8 cellular contexts compared by ENCODE assay signal in the genomic region with DNA sequence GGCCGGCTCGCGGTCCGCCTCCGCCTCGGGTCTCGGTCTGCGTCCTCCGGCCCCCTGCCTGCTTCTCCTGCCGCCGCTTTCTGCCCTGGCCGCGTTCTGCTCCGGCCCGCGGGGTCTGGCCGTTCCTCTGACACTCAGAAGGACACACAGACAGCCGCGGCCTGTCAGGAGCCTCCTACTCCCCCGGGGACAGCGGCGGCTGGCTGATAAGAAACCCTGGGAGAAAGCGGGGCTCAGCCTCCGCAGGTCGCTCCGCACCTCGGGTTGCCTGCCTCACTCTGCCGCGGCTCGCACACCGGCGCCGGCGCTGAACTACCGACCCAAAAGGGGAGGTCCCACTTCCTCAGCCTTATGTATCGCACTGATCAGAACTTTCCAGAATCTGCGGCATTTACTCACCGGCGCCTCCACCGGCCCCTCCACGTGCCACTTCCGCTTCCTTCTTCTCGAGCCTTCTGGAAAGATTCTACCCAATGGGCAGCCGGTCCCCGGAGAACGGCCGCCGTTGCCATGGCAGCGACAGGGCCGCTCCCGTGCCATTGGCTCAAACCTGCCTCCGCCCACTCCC. TPM values are rescaled to one million over a fixed set of nuclear protein-coding genes. Genes with fewer than 3 reads are reported as not detected.
DNase-seq lines count a peak whose midpoint lies in the region; ATAC-seq and TF ChIP-seq lines count a peak whose summit lies in the region.

Gene HSPH1 (minus strand): TSS at position 322 of the 568 bp plus-strand sequence. CDS start 322 bp downstream, outside the sequence.

- no peaks in the 10 kb centered on the region for H3K9me2 ChIP-seq in DOHH2 (replicated peaks; ENCODE audit: control insufficient read depth, low read length)

- H3K4me3 ChIP-seq in DOHH2 (ENCODE audit: low read length) (peak within 1 kb of the TSS; percentile 78), Panc1 (ENCODE audit: low read depth in 2 of 2, low read length in 2 of 2) (peak within 1 kb of the TSS; percentile 85), fibroblast of mammary gland (ENCODE audit: control insufficient read depth, low read depth, low read length) (peak within 1 kb of the TSS; percentile 94)

- peak; percentile 83 for ATAC-seq in GM21723 (IDR thresholded peaks at IDR 0.05; ENCODE audit: unreplicated experiment)
- peak; percentile 95 for ATAC-seq in Panc1
- peak; percentile 84 for ATAC-seq in activated T-helper 17 cell treated with anti-CD3 and anti-CD28 coated beads, Interleukin-2, amount 50 U/mL, for 72 hours (replicated peaks)
- peak; percentile 70 to 71 for ATAC-seq in naive thymus-derived CD8-positive, alpha-beta T cell

- H3K27me3 ChIP-seq in DOHH2 (ENCODE audit: control insufficient read depth, low read length), result no peaks in the 10 kb centered on the region
- no peaks in the 10 kb centered on the region for H3K27me3 ChIP-seq in Panc1 (ENCODE audit: control insufficient read depth, insufficient read depth, low read length)

- H4K20me1 ChIP-seq in DOHH2 (ENCODE audit: control insufficient read depth, insufficient read depth, low read depth, low read length), result peaks cover 15% of the 10 kb centered on the region; the same call in 1 of the 2 replicates

- intact Hi-C loops in Panc1 (cut with micrococcal nuclease; ENCODE audit: unreplicated experiment), result no loop called here

- POLR2A ChIA-PET in Panc1 (lab: Charles Lee), result no interaction called here
- POLR2A ChIA-PET in naive thymus-derived CD8-positive, alpha-beta T cell (lab: Charles Lee), result interaction anchor here (1.4 to 2.7 kb wide), 2 partner anchors 39 to 696 kb away, joined by 4 to 13 read pairs; partner anchors contain the start of genes B3GLCT and HMGB1

- peak within 1 kb of the TSS; percentile 95 for H3K4me2 ChIP-seq in DOHH2 (ENCODE audit: low read length)

- CTCF ChIA-PET in Panc1 (lab: Charles Lee), result no interaction called here

- H3K4me1 ChIP-seq in DOHH2 (ENCODE audit: control insufficient read depth, low read length), result peaks cover 25% of the 10 kb centered on the region
- H3K4me1 ChIP-seq in Panc1 (ENCODE audit: control insufficient read depth, insufficient read depth, low read length), result peaks cover 6% of the 10 kb centered on the region; the same call in 1 of the 2 replicates

- peak within 1 kb of the TSS; percentile 97 for H3K27ac Mint-ChIP-seq in activated T-helper 17 cell treated with anti-CD3 and anti-CD28 coated beads, Interleukin-2, amount 50 U/mL, for 72 hours
- peak within 1 kb of the TSS; percentile 96 to 100 (median 99) for H3K27ac Mint-ChIP-seq in naive thymus-derived CD8-positive, alpha-beta T cell

- H3K4me1 Mint-ChIP-seq in activated T-helper 17 cell treated with anti-CD3 and anti-CD28 coated beads, Interleukin-2, amount 50 U/mL, for 72 hours, result peaks cover 21% of the 10 kb centered on the region
- peaks cover 20 to 55% (median 45%) of the 10 kb centered on the region in 4 donors for H3K4me1 Mint-ChIP-seq in naive thymus-derived CD8-positive, alpha-beta T cell

- H3K9me3 Mint-ChIP-seq in activated T-helper 17 cell treated with anti-CD3 and anti-CD28 coated beads, Interleukin-2, amount 50 U/mL, for 72 hours, result no peaks in the 10 kb centered on the region
- no peaks in the 10 kb centered on the region for H3K9me3 Mint-ChIP-seq in naive thymus-derived CD8-positive, alpha-beta T cell

- peaks cover 56% of the 10 kb centered on the region for H3K36me3 Mint-ChIP-seq in activated T-helper 17 cell treated with anti-CD3 and anti-CD28 coated beads, Interleukin-2, amount 50 U/mL, for 72 hours (ENCODE audit: low read depth)
- H3K36me3 Mint-ChIP-seq in naive thymus-derived CD8-positive, alpha-beta T cell, result peaks cover 0 to 22% (median 8%) of the 10 kb centered on the region in 3 donors

- DNase-seq in KG1 (lab: John Stamatoyannopoulos, UW), result peak; percentile 98
- peak; percentile 75 for DNase-seq in Panc1 (ENCODE audit: low read depth, low spot score)
- DNase-seq in fibroblast of mammary gland (ENCODE audit: low read depth), result peak; percentile 95
- peak in 9 of 10 donors; percentile 95 to 99 (median 99) for DNase-seq in naive thymus-derived CD8-positive, alpha-beta T cell
- peak; percentile 99 to 100 (median 100) for DNase-seq in stimulated activated naive CD4-positive, alpha-beta T cell (lab: John Stamatoyannopoulos, UW)

- H3K27ac ChIP-seq in DOHH2 (ENCODE audit: low read depth, low read length), result peak within 1 kb of the TSS; percentile 62
- H3K27ac ChIP-seq in Panc1 (ENCODE audit: low read length), result peak within 1 kb of the TSS; percentile 88

- TF ChIP-seq CTCF in DOHH2 (IDR thresholded peaks at IDR 0.05; ENCODE audit: low read depth, low read length, poor library complexity, severe bottlenecking) (peak; percentile 30), Panc1 (IDR thresholded peaks at IDR 0.05) (no peak), fibroblast of mammary gland (conservative IDR thresholded peaks at IDR 0.05; ENCODE audit: control insufficient read depth, insufficient read depth, low read depth, low read length) (no peak)

- H3K27me3 Mint-ChIP-seq in activated T-helper 17 cell treated with anti-CD3 and anti-CD28 coated beads, Interleukin-2, amount 50 U/mL, for 72 hours, result no peaks in the 10 kb centered on the region
- no peaks in the 10 kb centered on the region for H3K27me3 Mint-ChIP-seq in naive thymus-derived CD8-positive, alpha-beta T cell

- H3K79me2 ChIP-seq in DOHH2 (ENCODE audit: control insufficient read depth, low read length), result peaks cover 60% of the 10 kb centered on the region

- H3K4me3 Mint-ChIP-seq in activated T-helper 17 cell treated with anti-CD3 and anti-CD28 coated beads, Interleukin-2, amount 50 U/mL, for 72 hours, result peak within 1 kb of the TSS; percentile 99
- H3K4me3 Mint-ChIP-seq in naive thymus-derived CD8-positive, alpha-beta T cell, result peak within 1 kb of the TSS; percentile 94 to 100 (median 97)

- no peaks in the 10 kb centered on the region for H3K9me3 ChIP-seq in DOHH2 (ENCODE audit: control insufficient read depth, insufficient read depth, low read length)
- no peaks in the 10 kb centered on the region for H3K9me3 ChIP-seq in Panc1 (ENCODE audit: control insufficient read depth, insufficient read depth, low read depth, low read length)

- BruUV-seq in Panc1 (replicated peaks; lab: Mats Ljungman, UMichigan), result no TSS peak

- in situ Hi-C loops in Panc1 (cut with HindIII; ENCODE audit: low pct_unique_long_range_greater_than_20kb, low sequenced_read_pairs), result no loop called here

- H3F3A ChIP-seq in DOHH2 (ENCODE audit: control insufficient read depth, insufficient read depth), result no peaks in the 10 kb centered on the region

- H3K36me3 ChIP-seq in DOHH2 (ENCODE audit: control insufficient read depth, low read length) (peaks cover 47% of the 10 kb centered on the region), Panc1 (ENCODE audit: control insufficient read depth, insufficient read depth, low read length) (peaks cover 19% of the 10 kb centered on the region)

RNA-seq across cellular contexts. Expression of gene HSPH1, which starts in this region (rescaled TPM):
- 145 TPM for total RNA-seq in Panc1 (2021; ENCODE audit: unreplicated experiment)
- 67.9 TPM for polyA plus RNA-seq in Panc1 (2012; ENCODE audit: insufficient read length)
- total RNA-seq in activated T-helper 17 cell treated with anti-CD3 and anti-CD28 coated beads, Interleukin-2, amount 50 U/mL, for 72 hours, result 100 to 1,000 TPM; 128 to 303 TPM
- total RNA-seq in naive thymus-derived CD8-positive, alpha-beta T cell, result 100 to 1,000 TPM in 1 of 2 experiments, 10 to 100 TPM in 1; 98.4 to 105 TPM
- polyA plus RNA-seq in naive thymus-derived CD8-positive, alpha-beta T cell, result 10 to 100 TPM; 36.2 to 66.8 (median 52.5) TPM

Comparison
In these comparisons a context has a peak if more than half of its experiments do, and no peak if none do; other contexts are left out.
1. Peak in every context shown above with its lines: DNase-seq, ATAC-seq, H3K4me3 ChIP-seq and H3K27ac ChIP-seq.